9 cellular contexts compared by ENCODE assay signal in the genomic region with DNA sequence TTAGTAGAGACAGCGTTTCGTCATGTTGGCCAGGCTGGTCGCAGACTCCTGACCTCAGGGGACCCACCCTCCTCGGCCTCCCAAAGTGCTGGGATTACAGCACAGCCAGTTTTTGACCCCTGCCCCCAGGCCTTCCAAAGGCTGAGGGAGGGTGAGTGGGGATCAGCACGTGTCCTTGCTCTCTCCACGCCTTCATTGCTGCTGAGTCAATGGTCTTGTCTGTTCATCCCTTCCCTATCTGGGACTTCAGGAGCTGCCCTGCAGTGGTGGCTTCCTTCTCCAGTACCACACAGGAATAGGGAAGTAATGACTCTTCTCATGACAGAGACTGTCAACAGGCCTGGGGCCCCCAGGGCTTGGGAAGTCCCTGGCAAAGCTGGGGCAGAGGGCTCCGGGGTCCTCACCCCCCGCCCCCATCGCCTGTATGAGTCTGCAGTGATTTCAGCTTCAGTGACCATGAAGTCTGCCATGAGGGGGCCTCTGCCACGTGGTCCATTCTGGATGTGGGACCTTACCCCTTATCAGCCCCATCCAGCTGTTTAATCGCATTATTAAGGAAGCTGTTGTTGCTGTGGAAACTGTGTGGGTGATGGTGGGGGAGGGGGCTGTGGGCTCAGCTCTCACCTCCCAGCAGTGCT. TPM values are rescaled to one million over a fixed set of nuclear protein-coding genes. Genes with fewer than 3 reads are reported as not detected.
A peak's percentile ranks its signal among the peaks of the same experiment; 100 is the strongest.
DNase-seq lines count a peak whose midpoint lies in the region; ATAC-seq and TF ChIP-seq lines count a peak whose summit lies in the region.
"Had no signal": no experiment of that assay in that cellular context is flagged by ENCODE, and none has a peak within 500 bp of the region (broad histone marks: within the 10 kb centered on the region; RNA-seq: fewer than 3 reads in every experiment).

No MANE protein-coding gene starts in this region.

- 19 to 45% (median 36%) methylated on average over 9 to 11 of the region's 11 CpGs for WGBS in spleen, 5 donors

- TF ChIP-seq POLR2A in spleen (IDR thresholded peaks at IDR 0.05), result no peak

- H3K36me3 ChIP-seq in HEK293 (ENCODE audit: control insufficient read depth in 2 of 2, insufficient read depth in 1 of 2, low read length in 2 of 2) (no peaks in the 10 kb centered on the region), spleen (no peaks in the 10 kb centered on the region)

- peak; percentile 78 for DNase-seq in UCSD-AML1 (lab: John Stamatoyannopoulos, UW; ENCODE audit: unreplicated experiment)
- peak; percentile 40 for DNase-seq in left ventricle myocardium superior
- DNase-seq in pulmonary artery endothelial cell (ENCODE audit: low read depth, low spot score), result peak; percentile 32
- no peak for DNase-seq in spleen
- no peak for DNase-seq in effector CD8-positive, alpha-beta T cell (lab: John Stamatoyannopoulos, UW)
- DNase-seq: NCI-H1694 treated with DMSO at 0.1 percent for 48 hours had no signal

- POLR2A ChIA-PET in HEK293 (lab: Yijun Ruan, JAX), result no interaction called here

- H3K4me3 ChIP-seq in HEK293 (ENCODE audit: low read depth, low read length), result no peak overlapping the region
- no peak overlapping the region for H3K4me3 ChIP-seq in spleen

- CTCF ChIA-PET in HEK293 (lab: Yijun Ruan, JAX), result interaction anchor here (0.8 to 7.5 kb wide), 12 partner anchors 11 to 244 kb away, joined by 3 to 130 read pairs (median 3); a partner anchor contains a TSS

- peaks cover 0 to 33% (median 5%) of the 10 kb centered on the region in 7 donors for H3K27me3 ChIP-seq in spleen (replicated peaks in 1 of 7)

- TF ChIP-seq CTCF in HEK293 (tag by site-specific recombination; IDR thresholded peaks at IDR 0.05), result no peak
- TF ChIP-seq CTCF in spleen (IDR thresholded peaks at IDR 0.05 in 8 of 11, conservative IDR thresholded peaks at IDR 0.05 in 3 of 11), result no peak

- ATAC-seq in left ventricle myocardium superior, result peak; percentile 44
- ATAC-seq in GM21786 (IDR thresholded peaks at IDR 0.05; ENCODE audit: unreplicated experiment), result no peak
- no peak for ATAC-seq in HG03432 (IDR thresholded peaks at IDR 0.05; ENCODE audit: unreplicated experiment)

- intact Hi-C loops in left ventricle myocardium superior (cut with micrococcal nuclease) (no loop called here), spleen (cut with DNase I; ENCODE audit: low total_unique reads) (no loop called here)

- H3K9me3 ChIP-seq in HEK293 (ENCODE audit: control insufficient read depth, insufficient read depth, low read depth, low read length) (no peaks in the 10 kb centered on the region), spleen (no peaks in the 10 kb centered on the region)

- H3K4me1 ChIP-seq in HEK293 (ENCODE audit: control insufficient read depth, insufficient read depth, low read length) (peaks cover 3% of the 10 kb centered on the region), spleen (peaks cover 28 to 72% (median 45%) of the 10 kb centered on the region in 6 donors)

- H3K27ac ChIP-seq in HEK293 (ENCODE audit: extremely low read depth, low read depth, low read length), result no peak overlapping the region
- H3K27ac ChIP-seq in spleen, result peak overlapping the region in 4 of 8 donors; percentile 25 to 70 (median 57)

TF ChIP-seq in HEK293, 187 proteins besides CTCF, POLR2A, EP300 and RAD21:
- TF ChIP-seq ZNF701 (tag by site-specific recombination; IDR thresholded peaks at IDR 0.05), result no peak
- TF ChIP-seq YY1 (tag by site-specific recombination; IDR thresholded peaks at IDR 0.05), result no peak
- TF ChIP-seq ZNF529 (tag by site-specific recombination; IDR thresholded peaks at IDR 0.05; ENCODE audit: insufficient replicate concordance), result no peak
- no peak for TF ChIP-seq SP2 (tag by site-specific recombination; IDR thresholded peaks at IDR 0.05)
- no peak for TF ChIP-seq IKZF3 (tag by site-specific recombination; IDR thresholded peaks at IDR 0.05)
- TF ChIP-seq EGR2 (tag by site-specific recombination; IDR thresholded peaks at IDR 0.05; ENCODE audit: low read depth), result peak; percentile 26; the same call in 1 of the 2 replicates
- peak; percentile 47; the same call in 1 of the 2 replicates for TF ChIP-seq ZFHX2 (tag by site-specific recombination; conservative IDR thresholded peaks at IDR 0.05)
- no peak for TF ChIP-seq ZNF629 (tag by site-specific recombination; IDR thresholded peaks at IDR 0.05)

RNA-seq across cellular contexts. Expression of a gene that starts 6.1 kb away (rescaled TPM):
- total RNA-seq in left ventricle myocardium superior (0.37 TPM), pulmonary artery endothelial cell (2.4 and 3.6 TPM in 2 replicates), spleen (10 to 100 TPM; 28.4 to 37.1 (median 32.0) TPM)
- polyA plus RNA-seq in spleen, result 10 to 100 TPM in 2 of 3 donors, 1 to 10 TPM in 1; 8.6 to 16.6 (median 15.2) TPM

Comparison
In these comparisons a context has a peak if more than half of its experiments do, and no peak if none do; other contexts are left out.
1. DNase-seq: peak in UCSD-AML1 (single experiment), left ventricle myocardium superior (single experiment) and pulmonary artery endothelial cell (single experiment); none in spleen (single experiment) and effector CD8-positive, alpha-beta T cell (single experiment).